ENCODE assay signal across 1 cellular context in genomic region chr21:44337941-44338895, GRCh38.
TF ChIP-seq lines count a peak whose summit lies in the region.

No MANE protein-coding gene starts in this region.

TF ChIP-seq in GM23338, 12 proteins besides CTCF, POLR2A, EP300 and RAD21 (continued from another document):
- TF ChIP-seq ZNF462 (CRISPR knock-in tag; IDR thresholded peaks at IDR 0.05), result no peak
TF ChIP-seq in GM23338: peak in this region for 0.
